ENCODE assay signal across 7 cellular contexts in the genomic region with DNA sequence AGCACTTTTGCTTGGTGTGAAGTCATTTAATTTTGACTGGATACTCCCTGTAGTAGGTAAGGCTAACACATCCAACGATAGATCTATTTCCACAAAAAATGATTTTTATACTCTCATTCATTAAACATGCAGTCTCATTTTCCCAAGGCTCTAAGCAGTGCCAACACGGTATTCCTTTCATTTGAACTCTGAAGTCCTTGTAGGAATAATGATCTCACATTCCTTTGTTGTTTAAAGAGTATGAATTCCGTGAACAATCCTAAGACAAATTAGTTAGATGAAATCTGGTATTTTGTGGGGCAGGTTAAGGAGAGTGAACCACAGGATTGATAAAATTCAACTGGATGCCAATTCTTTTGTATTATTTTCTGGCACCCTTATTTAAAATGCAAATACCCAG.
"Had no signal": no experiment of that assay in that cellular context is flagged by ENCODE, and none has a peak within 500 bp of the region (broad histone marks: within the 10 kb centered on the region; RNA-seq: fewer than 3 reads in every experiment).

No MANE protein-coding gene starts in this region.

- FAIRE-seq: H1, H54, HTR-8/SVneo had no signal

- DNase-seq: H9, HCEC 1CT, KBM-7 had no signal

- ATAC-seq: GM23338 had no signal

- H3K4me2 ChIP-seq: GM23338 had no signal

- H3K4me3 ChIP-seq: GM23338 had no signal

- H2AFZ ChIP-seq: GM23338 had no signal
